16 cellular contexts compared by ENCODE assay signal in genomic region chr4:153502584-153502983, GRCh38. TPM values are rescaled to one million over a fixed set of nuclear protein-coding genes. Genes with fewer than 3 reads are reported as not detected.
DNase-seq lines count a peak whose midpoint lies in the region; ATAC-seq and TF ChIP-seq lines count a peak whose summit lies in the region.
"Had no signal": no experiment of that assay in that cellular context is flagged by ENCODE, and none has a peak within 500 bp of the region (broad histone marks: within the 10 kb centered on the region; RNA-seq: fewer than 3 reads in every experiment).

No MANE protein-coding gene starts in this region.

- TF ChIP-seq CTCF in activated CD8-positive, alpha-beta T cell treated with anti-CD3 and anti-CD28 coated beads for 36 hours (IDR thresholded peaks at IDR 0.05): no peak
- no peak for TF ChIP-seq CTCF in endothelial cell (IDR thresholded peaks at IDR 0.05; ENCODE audit: unreplicated experiment)

- intact Hi-C loops in activated CD8-positive, alpha-beta T cell treated with anti-CD3 and anti-CD28 coated beads for 36 hours (cut with micrococcal nuclease): no loop called here

- DNase-seq in activated naive CD4-positive, alpha-beta T cell treated with anti-CD3 and anti-CD28 coated beads, Interleukin-2, amount 50 U/mL, for 72 hours (ENCODE audit: low spot score in 2 of 2): no peak
- DNase-seq in activated naive CD4-positive, alpha-beta T cell treated with Interleukin-2 at 50 U/mL for 16 hours: no peak
- no peak for DNase-seq in activated CD8-positive, alpha-beta T cell treated with anti-CD3 and anti-CD28 coated beads for 36 hours
- DNase-seq in immature natural killer cell (no peak), endothelial cell (ENCODE audit: low spot score) (no peak), LoVo (ENCODE audit: low spot score) (no peak)
- DNase-seq: body of pancreas, KBM-7, left cardiac atrium, NCI-H1048, NCI-H2081 treated with DMSO at 0.1 percent for 48 hours, NCI-H510A treated with DMSO at 0.1 percent for 48 hours, spleen had no signal

- peak overlapping the region; percentile 42 to 95 for H3K27ac Mint-ChIP-seq in activated naive CD4-positive, alpha-beta T cell treated with anti-CD3 and anti-CD28 coated beads, Interleukin-2, amount 50 U/mL, for 72 hours
- H3K27ac Mint-ChIP-seq in activated CD8-positive, alpha-beta T cell treated with anti-CD3 and anti-CD28 coated beads for 36 hours: peak overlapping the region; percentile 97
- H3K27ac Mint-ChIP-seq in immature natural killer cell (peak overlapping the region; percentile 68 to 82 (median 79)), endothelial cell (ENCODE audit: unreplicated experiment) (no peak overlapping the region)
- H3K27ac Mint-ChIP-seq: type B pancreatic cell had no signal

- peaks cover 3 to 7% of the 10 kb centered on the region in 2 donors for H3K9me3 Mint-ChIP-seq in activated naive CD4-positive, alpha-beta T cell treated with anti-CD3 and anti-CD28 coated beads, Interleukin-2, amount 50 U/mL, for 72 hours
- no peaks in the 10 kb centered on the region for H3K9me3 Mint-ChIP-seq in activated CD8-positive, alpha-beta T cell treated with anti-CD3 and anti-CD28 coated beads for 36 hours
- no peaks in the 10 kb centered on the region for H3K9me3 Mint-ChIP-seq in immature natural killer cell
- H3K9me3 Mint-ChIP-seq in endothelial cell (ENCODE audit: unreplicated experiment): no peaks in the 10 kb centered on the region

- CTCF ChIA-PET in activated CD8-positive, alpha-beta T cell treated with anti-CD3 and anti-CD28 coated beads for 36 hours (lab: Charles Lee): interaction anchor here (0.8 to 1.6 kb wide), 5 partner anchors 9 to 72 kb away, joined by 3 read pairs; partner anchors contain the start of gene TMEM131L

- POLR2A ChIA-PET in activated CD8-positive, alpha-beta T cell treated with anti-CD3 and anti-CD28 coated beads for 36 hours (lab: Charles Lee): interaction anchor here (1.1 to 1.6 kb wide), 2 partner anchors 9 to 19 kb away, joined by 4 read pairs; no protein-coding TSS in a partner anchor

- H3K4me3 Mint-ChIP-seq in activated CD8-positive, alpha-beta T cell treated with anti-CD3 and anti-CD28 coated beads for 36 hours: peak overlapping the region; percentile 17
- peak overlapping the region in 4 of 5 donors; percentile 22 to 43 (median 31) for H3K4me3 Mint-ChIP-seq in immature natural killer cell
- no peak overlapping the region for H3K4me3 Mint-ChIP-seq in endothelial cell (ENCODE audit: unreplicated experiment)
- H3K4me3 Mint-ChIP-seq: type B pancreatic cell had no signal

- H3K27me3 Mint-ChIP-seq in activated CD8-positive, alpha-beta T cell treated with anti-CD3 and anti-CD28 coated beads for 36 hours: no peaks in the 10 kb centered on the region
- peaks cover 0 to 2% (median 0%) of the 10 kb centered on the region in 3 donors for H3K27me3 Mint-ChIP-seq in immature natural killer cell (ENCODE audit: low read depth in 3 of 3)
- H3K27me3 Mint-ChIP-seq in endothelial cell (ENCODE audit: unreplicated experiment): no peaks in the 10 kb centered on the region
- H3K27me3 Mint-ChIP-seq: type B pancreatic cell had no signal

- H3K36me3 Mint-ChIP-seq in activated naive CD4-positive, alpha-beta T cell treated with anti-CD3 and anti-CD28 coated beads, Interleukin-2, amount 50 U/mL, for 72 hours: peaks cover 17 to 52% of the 10 kb centered on the region in 2 donors
- peaks cover 64% of the 10 kb centered on the region for H3K36me3 Mint-ChIP-seq in activated CD8-positive, alpha-beta T cell treated with anti-CD3 and anti-CD28 coated beads for 36 hours (ENCODE audit: low read depth)
- H3K36me3 Mint-ChIP-seq in immature natural killer cell: peaks cover 0 to 12% (median 0%) of the 10 kb centered on the region in 3 donors
- H3K36me3 Mint-ChIP-seq in endothelial cell (ENCODE audit: low read depth, unreplicated experiment): no peaks in the 10 kb centered on the region

- H3K4me1 Mint-ChIP-seq in activated CD8-positive, alpha-beta T cell treated with anti-CD3 and anti-CD28 coated beads for 36 hours (ENCODE audit: low read depth): peaks cover 82% of the 10 kb centered on the region
- peaks cover 78 to 96% of the 10 kb centered on the region in 2 donors for H3K4me1 Mint-ChIP-seq in immature natural killer cell
- H3K4me1 Mint-ChIP-seq in endothelial cell (ENCODE audit: unreplicated experiment): no peaks in the 10 kb centered on the region

- no peak for ATAC-seq in activated naive CD4-positive, alpha-beta T cell treated with anti-CD3 and anti-CD28 coated beads, Interleukin-2, amount 50 U/mL, for 72 hours
- no peak for ATAC-seq in activated CD8-positive, alpha-beta T cell treated with anti-CD3 and anti-CD28 coated beads for 36 hours
- ATAC-seq in GM19452 (IDR thresholded peaks at IDR 0.05; ENCODE audit: unreplicated experiment): no peak
- no peak for ATAC-seq in HG02588 (IDR thresholded peaks at IDR 0.05; ENCODE audit: unreplicated experiment)
- ATAC-seq: body of pancreas, left cardiac atrium had no signal

RNA-seq across cellular contexts. Expression of gene TMEM131L, which starts 36.4 kb away (rescaled TPM):
- 10 to 100 TPM; 44.8 to 47.7 TPM for total RNA-seq in activated naive CD4-positive, alpha-beta T cell treated with anti-CD3 and anti-CD28 coated beads, Interleukin-2, amount 50 U/mL, for 72 hours
- total RNA-seq in activated CD8-positive, alpha-beta T cell treated with anti-CD3 and anti-CD28 coated beads for 36 hours: 10 to 100 TPM; 51.7 to 52.4 TPM
- polyA plus RNA-seq in immature natural killer cell: 10 to 100 TPM in 2 of 3 donors, 1 to 10 TPM in 1; 9.3 to 32.4 (median 20.6) TPM
- 29.8 TPM for total RNA-seq in endothelial cell (ENCODE audit: unreplicated experiment)
